In genomic region chr16:18734279-18734678, GRCh38 we compare ENCODE assay signal across 5 cellular contexts. TPM values are rescaled to one million over a fixed set of nuclear protein-coding genes. Genes with fewer than 3 reads are reported as not detected.
A peak's percentile ranks its signal among the peaks of the same experiment; 100 is the strongest.
DNase-seq lines count a peak whose midpoint lies in the region; ATAC-seq and TF ChIP-seq lines count a peak whose summit lies in the region.
"Not testable (repeated sequence)": the region's sequence is repeated elsewhere in the genome, so short reads cannot be mapped to it uniquely, and the experiment has no call there.

No MANE protein-coding gene starts in this region.

- H3K27me3 ChIP-seq in right cardiac atrium (ENCODE audit: control insufficient read depth, insufficient read depth), result not testable (repeated sequence)

- not testable (repeated sequence) for H3K27ac ChIP-seq in right cardiac atrium (ENCODE audit: low read length)

- H3K9me3 Mint-ChIP-seq in activated CD4-positive, alpha-beta T cell treated with anti-CD3 and anti-CD28 coated beads, Interleukin-2, amount 10 ng/mL, durations not matched to agents 24 days and 14 days; chondrocyte (ENCODE audit: low read depth); osteocyte (ENCODE audit: unreplicated experiment); type B pancreatic cell: not testable (repeated sequence)

- ATAC-seq in right cardiac atrium, result not testable (repeated sequence)

- not testable (repeated sequence) for H3K36me3 Mint-ChIP-seq in activated CD4-positive, alpha-beta T cell treated with anti-CD3 and anti-CD28 coated beads, Interleukin-2, amount 10 ng/mL, durations not matched to agents 24 days and 14 days (ENCODE audit: low read depth); chondrocyte (ENCODE audit: low read depth); osteocyte (ENCODE audit: unreplicated experiment); type B pancreatic cell

- H3K27ac Mint-ChIP-seq in activated CD4-positive, alpha-beta T cell treated with anti-CD3 and anti-CD28 coated beads, Interleukin-2, amount 10 ng/mL, durations not matched to agents 24 days and 14 days; chondrocyte (ENCODE audit: unreplicated experiment); osteocyte (ENCODE audit: unreplicated experiment); type B pancreatic cell: not testable (repeated sequence)

- intact Hi-C loops in activated CD4-positive, alpha-beta T cell treated with anti-CD3 and anti-CD28 coated beads, Interleukin-2, amount 10 ng/mL, durations not matched to agents 24 days and 14 days (cut with micrococcal nuclease); right cardiac atrium (cut with DNase I): not testable (repeated sequence)

- not testable (repeated sequence) for H3K27me3 Mint-ChIP-seq in activated CD4-positive, alpha-beta T cell treated with anti-CD3 and anti-CD28 coated beads, Interleukin-2, amount 10 ng/mL, durations not matched to agents 24 days and 14 days; chondrocyte (ENCODE audit: low read depth); osteocyte (ENCODE audit: unreplicated experiment); type B pancreatic cell

- not testable (repeated sequence) for H3K4me1 ChIP-seq in right cardiac atrium (ENCODE audit: control insufficient read depth, insufficient read depth, low read length)

- WGBS in right cardiac atrium, result 92% methylated on average over 27 of the region's 27 CpGs

- not testable (repeated sequence) for H3K9me3 ChIP-seq in right cardiac atrium (ENCODE audit: control insufficient read depth, low read length)

- H3K4me1 Mint-ChIP-seq in activated CD4-positive, alpha-beta T cell treated with anti-CD3 and anti-CD28 coated beads, Interleukin-2, amount 10 ng/mL, durations not matched to agents 24 days and 14 days; chondrocyte (ENCODE audit: low read depth); osteocyte (ENCODE audit: unreplicated experiment); type B pancreatic cell (ENCODE audit: unreplicated experiment): not testable (repeated sequence)

- not testable (repeated sequence) for H3K4me3 Mint-ChIP-seq in activated CD4-positive, alpha-beta T cell treated with anti-CD3 and anti-CD28 coated beads, Interleukin-2, amount 10 ng/mL, durations not matched to agents 24 days and 14 days; chondrocyte (ENCODE audit: unreplicated experiment); osteocyte (ENCODE audit: unreplicated experiment); type B pancreatic cell

- not testable (repeated sequence) for TF ChIP-seq CTCF in chondrocyte (IDR thresholded peaks at IDR 0.05); osteocyte (IDR thresholded peaks at IDR 0.05); type B pancreatic cell (conservative IDR thresholded peaks at IDR 0.05)

- DNase-seq in activated CD4-positive, alpha-beta T cell treated with anti-CD3 and anti-CD28 coated beads, Interleukin-2, amount 10 ng/mL, durations not matched to agents 24 days and 14 days, result peak; percentile 46
- DNase-seq in chondrocyte (ENCODE audit: low spot score) (peak; percentile 91), right cardiac atrium (peak in 2 of 3 donors; percentile 24 to 39), osteocyte (ENCODE audit: extremely low spot score, unreplicated experiment) (peak; percentile 85), type B pancreatic cell (ENCODE audit: extremely low spot score, unreplicated experiment) (peak; percentile 58)

- not testable (repeated sequence) for H3K4me3 ChIP-seq in right cardiac atrium (ENCODE audit: low read length)

RNA-seq across cellular contexts. Expression of gene RPS15A, which starts 55.9 kb away (rescaled TPM):
- 1,857 and 1,884 TPM in 2 replicates for total RNA-seq in activated CD4-positive, alpha-beta T cell treated with anti-CD3 and anti-CD28 coated beads, Interleukin-2, amount 10 ng/mL, durations not matched to agents 24 days and 14 days
- total RNA-seq in chondrocyte (794 to 833 TPM (median 819 TPM) in 3 replicates), right cardiac atrium (100 to 1,000 TPM; 733 to 867 (median 818) TPM), osteocyte (1,200 and 1,259 TPM in 2 replicates), type B pancreatic cell (ENCODE audit: low replicate concordance) (1,687 and 1,807 TPM in 2 replicates)
- 2,243 TPM for polyA plus RNA-seq in right cardiac atrium

Comparison
In these comparisons a context has a peak if more than half of its experiments do, and no peak if none do; other contexts are left out.
1. DNase-seq: peak in every context shown above with its lines; median percentile 91 in chondrocyte; 85 in osteocyte; 58 in type B pancreatic cell; 46 in activated CD4-positive, alpha-beta T cell treated with anti-CD3 and anti-CD28 coated beads, Interleukin-2, amount 10 ng/mL, durations not matched to agents 24 days and 14 days; 32 in right cardiac atrium.